ENCODE assay signal across 7 cellular contexts in genomic region chr14:60734465-60735242, GRCh38. TPM values are rescaled to one million over a fixed set of nuclear protein-coding genes. Genes with fewer than 3 reads are reported as not detected.
DNase-seq lines count a peak whose midpoint lies in the region; ATAC-seq, FAIRE-seq and TF ChIP-seq lines count a peak whose summit lies in the region.

MNAT1 (plus strand) TSS chr14:60734761; CDS start chr14:60734863, 102 bp downstream.

- TF ChIP-seq CTCF in brain microvascular endothelial cell (IDR thresholded peaks at IDR 0.05; ENCODE audit: low read depth, low read length, missing control alignments) = peak; percentile 28

- no peaks in the 10 kb centered on the region for H3K9me3 ChIP-seq in small intestine (ENCODE audit: control insufficient read depth, low read depth)

- peak within 1 kb of the TSS; percentile 50 for H3K27ac ChIP-seq in brain microvascular endothelial cell
- H3K27ac ChIP-seq in small intestine (ENCODE audit: low read depth in 1 of 2, low read length in 1 of 2) = peak within 1 kb of the TSS in 1 of 2 donors; percentile 78

- DNase-seq in NCI-H2081 (lab: John Stamatoyannopoulos, UW) = peak; percentile 81 to 90
- DNase-seq in UCSD-AML1 (lab: John Stamatoyannopoulos, UW; ENCODE audit: unreplicated experiment) = peak; percentile 86
- peak; percentile 76 for DNase-seq in brain microvascular endothelial cell
- DNase-seq in iPS-NIHi7 (ENCODE audit: extremely low spot score) = peak; percentile 74
- DNase-seq in small intestine = peak; percentile 68

- H3K4me3 ChIP-seq in brain microvascular endothelial cell (ENCODE audit: low read depth, low read length) (peak within 1 kb of the TSS; percentile 82), small intestine (ENCODE audit: low read depth in 1 of 2, low read length in 2 of 2) (peak within 1 kb of the TSS; percentile 65)

- H3K4me1 ChIP-seq in small intestine (ENCODE audit: control insufficient read depth in 2 of 2, insufficient read depth in 1 of 2, low read depth in 1 of 2, low read length in 1 of 2) = no peaks in the 10 kb centered on the region

- no peaks in the 10 kb centered on the region for H3K27me3 ChIP-seq in brain microvascular endothelial cell (replicated peaks)
- peaks cover 0 to 5% of the 10 kb centered on the region in 2 donors for H3K27me3 ChIP-seq in small intestine (ENCODE audit: control insufficient read depth in 2 of 2, insufficient read depth in 2 of 2, low read length in 2 of 2)

- in situ Hi-C loops in brain microvascular endothelial cell (cut with HindIII; ENCODE audit: low pct_ligation_motif_present, low sequenced_read_pairs) = no loop called here

- ATAC-seq in GM18511 (IDR thresholded peaks at IDR 0.05; ENCODE audit: unreplicated experiment) (peak; percentile 95), HG03025 (IDR thresholded peaks at IDR 0.05; ENCODE audit: low FRiP score, unreplicated experiment) (peak; percentile 93)

- WGBS in small intestine, 3 donors = 2 to 3% (median 3%) methylated on average over 33 of the region's 33 CpGs

- FAIRE-seq in small intestine (lab: Jason Lieb, UNC) = no peak

- no peaks in the 10 kb centered on the region for H3K36me3 ChIP-seq in brain microvascular endothelial cell (replicated peaks)
- no peaks in the 10 kb centered on the region for H3K36me3 ChIP-seq in small intestine (ENCODE audit: control insufficient read depth in 2 of 2, insufficient read depth in 2 of 2, low read length in 2 of 2)

RNA-seq across cellular contexts. Expression of gene MNAT1, which starts in this region (rescaled TPM):
- polyA plus RNA-seq in small intestine = 10 to 100 TPM in 2 of 3 donors, 1 to 10 TPM in 1; 9.5 to 13.6 (median 12.1) TPM
